ENCODE assay signal across 9 cellular contexts in genomic region chr11:130160460-130161090, GRCh38. TPM values are rescaled to one million over a fixed set of nuclear protein-coding genes. Genes with fewer than 3 reads are reported as not detected.
DNase-seq lines count a peak whose midpoint lies in the region; ATAC-seq and TF ChIP-seq lines count a peak whose summit lies in the region.
"Had no signal": no experiment of that assay in that cellular context is flagged by ENCODE, and none has a peak within 500 bp of the region (broad histone marks: within the 10 kb centered on the region; RNA-seq: fewer than 3 reads in every experiment).

No MANE protein-coding gene starts in this region.

- H3K9me3 ChIP-seq in DOHH2 (ENCODE audit: control insufficient read depth, insufficient read depth, low read length), result no peaks in the 10 kb centered on the region

- peaks cover 53% of the 10 kb centered on the region for H3K36me3 ChIP-seq in DOHH2 (ENCODE audit: control insufficient read depth, low read length)

- peak overlapping the region; percentile 76 for H3K4me3 ChIP-seq in DOHH2 (ENCODE audit: low read length)
- H3K4me3 ChIP-seq in NB4 (ENCODE audit: low read depth, low read length), result no peak overlapping the region
- H3K4me3 ChIP-seq: SK-N-MC had no signal

- no peaks in the 10 kb centered on the region for H3K9me3 Mint-ChIP-seq in dendritic cell treated with granulocyte-macrophage colony-stimulating factor and Interleukin-4, amounts not matched to agents 40 ng/mL and 50 ng/mL, for 4 days
- no peaks in the 10 kb centered on the region for H3K9me3 Mint-ChIP-seq in neural crest cell

- intact Hi-C loops in dendritic cell treated with granulocyte-macrophage colony-stimulating factor and Interleukin-4, amounts not matched to agents 40 ng/mL and 50 ng/mL, for 4 days (cut with micrococcal nuclease), result no loop called here

- H3K4me1 Mint-ChIP-seq in dendritic cell treated with granulocyte-macrophage colony-stimulating factor and Interleukin-4, amounts not matched to agents 40 ng/mL and 50 ng/mL, for 4 days (ENCODE audit: low read depth), result peaks cover 81% of the 10 kb centered on the region
- H3K4me1 Mint-ChIP-seq in neural crest cell, result peaks cover 17% of the 10 kb centered on the region

- H3K9me2 ChIP-seq in DOHH2 (replicated peaks; ENCODE audit: control insufficient read depth, low read length), result no peaks in the 10 kb centered on the region

- TF ChIP-seq CTCF in DOHH2 (IDR thresholded peaks at IDR 0.05; ENCODE audit: low read depth, low read length, poor library complexity, severe bottlenecking) (no peak), NB4 (IDR thresholded peaks at IDR 0.05; ENCODE audit: low read depth, low read length) (no peak), neural crest cell (conservative IDR thresholded peaks at IDR 0.05) (no peak)

- peak overlapping the region; percentile 91 for H3K4me2 ChIP-seq in DOHH2 (ENCODE audit: low read length)

- no peak overlapping the region for H3K27ac Mint-ChIP-seq in dendritic cell treated with granulocyte-macrophage colony-stimulating factor and Interleukin-4, amounts not matched to agents 40 ng/mL and 50 ng/mL, for 4 days
- no peak overlapping the region for H3K27ac Mint-ChIP-seq in neural crest cell (ENCODE audit: unreplicated experiment)

- ATAC-seq in HG02763 (IDR thresholded peaks at IDR 0.05; ENCODE audit: unreplicated experiment), result no peak

- peaks cover 58% of the 10 kb centered on the region for H3K79me2 ChIP-seq in DOHH2 (ENCODE audit: control insufficient read depth, low read length)

- peaks cover 52% of the 10 kb centered on the region for H3K4me1 ChIP-seq in DOHH2 (ENCODE audit: control insufficient read depth, low read length)

- TF ChIP-seq POLR2A in NB4 (IDR thresholded peaks at IDR 0.05; ENCODE audit: extremely low read depth, insufficient read length), result no peak

- DNase-seq in NB4 (ENCODE audit: low read depth) (peak; percentile 21), neural crest cell (ENCODE audit: low read depth, low spot score) (no peak), NCI-H128 (lab: John Stamatoyannopoulos, UW; ENCODE audit: unreplicated experiment) (no peak), NCI-H2171 treated with DMSO at 0.1 percent for 48 hours (lab: John Stamatoyannopoulos, UW) (no peak), AG20443 (ENCODE audit: low spot score) (no peak)

- H3K4me3 Mint-ChIP-seq in dendritic cell treated with granulocyte-macrophage colony-stimulating factor and Interleukin-4, amounts not matched to agents 40 ng/mL and 50 ng/mL, for 4 days, result peak overlapping the region; percentile 57
- peak overlapping the region; percentile 54 for H3K4me3 Mint-ChIP-seq in neural crest cell

- H3K36me3 Mint-ChIP-seq in dendritic cell treated with granulocyte-macrophage colony-stimulating factor and Interleukin-4, amounts not matched to agents 40 ng/mL and 50 ng/mL, for 4 days (ENCODE audit: low read depth), result no peaks in the 10 kb centered on the region
- peaks cover 9% of the 10 kb centered on the region for H3K36me3 Mint-ChIP-seq in neural crest cell (ENCODE audit: low read depth)

- 0 out of 2 replicates have a peak, but pooled peaks cover 3% of the 10 kb centered on the region for H3K27me3 ChIP-seq in DOHH2 (ENCODE audit: control insufficient read depth, low read length)

- peak overlapping the region; percentile 81 for H3K27ac ChIP-seq in DOHH2 (ENCODE audit: low read depth, low read length)
- H3K27ac ChIP-seq: SK-N-MC had no signal

- H3K27me3 Mint-ChIP-seq in dendritic cell treated with granulocyte-macrophage colony-stimulating factor and Interleukin-4, amounts not matched to agents 40 ng/mL and 50 ng/mL, for 4 days, result peaks cover 35% of the 10 kb centered on the region
- peaks cover 79% of the 10 kb centered on the region for H3K27me3 Mint-ChIP-seq in neural crest cell (ENCODE audit: low read depth)

- peaks cover 28% of the 10 kb centered on the region for H3F3A ChIP-seq in DOHH2 (ENCODE audit: control insufficient read depth, insufficient read depth)

- peaks cover 14% of the 10 kb centered on the region for H4K20me1 ChIP-seq in DOHH2 (ENCODE audit: control insufficient read depth, insufficient read depth, low read depth, low read length)

RNA-seq across cellular contexts. Expression of gene ST14, which starts 1.0 kb away (rescaled TPM):
- total RNA-seq in neural crest cell, result 0.12 and 0.30 TPM in 2 replicates
